ENCODE assay signal across 5 cellular contexts in the genomic region with DNA sequence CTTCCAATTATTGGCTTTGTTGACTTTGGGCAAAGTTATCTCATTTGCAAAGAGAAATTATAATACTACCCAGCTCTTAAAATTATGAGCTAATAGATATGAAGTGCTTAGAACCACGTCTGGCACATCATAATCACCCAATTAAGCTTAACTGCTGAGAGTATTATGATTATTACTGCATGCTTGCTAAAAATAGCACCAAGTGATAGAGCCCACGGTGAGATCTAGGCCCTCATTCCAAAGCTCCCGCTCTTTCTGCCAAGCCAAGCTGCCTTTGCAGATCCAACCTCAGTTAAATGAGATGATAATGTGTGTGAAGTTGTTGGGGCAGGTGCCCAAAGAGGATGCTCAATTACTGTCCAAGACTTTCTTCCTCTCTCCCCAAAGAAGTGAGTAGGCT. TPM values are rescaled to one million over a fixed set of nuclear protein-coding genes. Genes with fewer than 3 reads are reported as not detected.
"Had no signal": no experiment of that assay in that cellular context is flagged by ENCODE, and none has a peak within 500 bp of the region (broad histone marks: within the 10 kb centered on the region; RNA-seq: fewer than 3 reads in every experiment).

No MANE protein-coding gene starts in this region.

- DNase-seq: H9, HCEC 1CT had no signal

- ATAC-seq: GM23338, HepG2 had no signal

RNA-seq across cellular contexts. Expression of gene EDDM13, which starts 6.5 kb away (rescaled TPM):
- total RNA-seq: GM23338, H1, H9, HepG2 had no signal
